Comparison of ENCODE assay signal across 9 cellular contexts in genomic region chr9:128917151-128917849, GRCh38. TPM values are rescaled to one million over a fixed set of nuclear protein-coding genes. Genes with fewer than 3 reads are reported as not detected.
DNase-seq lines count a peak whose midpoint lies in the region; ATAC-seq and TF ChIP-seq lines count a peak whose summit lies in the region.
"Had no signal": no experiment of that assay in that cellular context is flagged by ENCODE, and none has a peak within 500 bp of the region (broad histone marks: within the 10 kb centered on the region; RNA-seq: fewer than 3 reads in every experiment).

No MANE protein-coding gene starts in this region.

- H3K4me3 Mint-ChIP-seq in activated naive CD8-positive, alpha-beta T cell treated with anti-CD3 and anti-CD28 coated beads for 36 hours, result no peak overlapping the region

- ATAC-seq in HG02642 (IDR thresholded peaks at IDR 0.05; ENCODE audit: poor library complexity, unreplicated experiment) (no peak), HG03159 (IDR thresholded peaks at IDR 0.05; ENCODE audit: unreplicated experiment) (no peak)

- no peaks in the 10 kb centered on the region for H3K27me3 ChIP-seq in A673 (replicated peaks; ENCODE audit: insufficient read depth, low read depth, low read length, poor library complexity)

- BruUV-seq in A673 (replicated peaks; lab: Mats Ljungman, UMichigan), result TSS peak; percentile 34

- POLR2A ChIA-PET in A673 (lab: Charles Lee; ENCODE audit: low non-redundant PET), result no interaction called here
- POLR2A ChIA-PET in RWPE1 (lab: Yijun Ruan, JAX; ENCODE audit: low non-redundant PET), result no interaction called here

- H3K36me3 ChIP-seq in A673 (ENCODE audit: insufficient read depth, low read length, poor library complexity, severe bottlenecking), result peaks cover 19% of the 10 kb centered on the region

- intact Hi-C loops in A673 (cut with micrococcal nuclease; ENCODE audit: unreplicated experiment), result no loop called here

- H3K27ac ChIP-seq in A673 (ENCODE audit: low read depth, low read length, poor library complexity, severe bottlenecking) (peak overlapping the region; percentile 30), RWPE1 (peak overlapping the region; percentile 99)

- TF ChIP-seq CTCF in A673 (conservative IDR thresholded peaks at IDR 0.05; ENCODE audit: low read depth, low read length) (no peak), RWPE1 (conservative IDR thresholded peaks at IDR 0.05; ENCODE audit: low read depth) (no peak), fibroblast of the aortic adventitia (IDR thresholded peaks at IDR 0.05; ENCODE audit: insufficient read depth, low read length) (no peak)

- H3K9me3 Mint-ChIP-seq in activated naive CD8-positive, alpha-beta T cell treated with anti-CD3 and anti-CD28 coated beads for 36 hours, result no peaks in the 10 kb centered on the region

- peaks cover 25% of the 10 kb centered on the region for H3K4me1 Mint-ChIP-seq in activated naive CD8-positive, alpha-beta T cell treated with anti-CD3 and anti-CD28 coated beads for 36 hours

- no peaks in the 10 kb centered on the region for H3K27me3 Mint-ChIP-seq in activated naive CD8-positive, alpha-beta T cell treated with anti-CD3 and anti-CD28 coated beads for 36 hours

- H3K36me3 Mint-ChIP-seq in activated naive CD8-positive, alpha-beta T cell treated with anti-CD3 and anti-CD28 coated beads for 36 hours, result peaks cover 7% of the 10 kb centered on the region

- no peak overlapping the region for H3K4me3 ChIP-seq in A673 (ENCODE audit: low read depth, low read length, poor library complexity, severe bottlenecking)
- no peak overlapping the region for H3K4me3 ChIP-seq in fibroblast of the aortic adventitia (ENCODE audit: low read depth, low read length)

- CTCF ChIA-PET in A673 (lab: Charles Lee), result interaction anchor here (0.7 kb wide), 1 partner anchor 194 kb away, joined by 3 read pairs; the partner anchor contains the start of gene PTPA
- CTCF ChIA-PET in RWPE1 (lab: Yijun Ruan, JAX), result no interaction called here

- DNase-seq in A673 (ENCODE audit: low spot score) (no peak), RWPE1 (ENCODE audit: low spot score) (peak; percentile 52), fibroblast of the aortic adventitia (ENCODE audit: low read depth) (peak; percentile 92), nucleus accumbens (lab: John Stamatoyannopoulos, UW) (peak in 44 of 56 donors; percentile 23 to 83 (median 52)), NCI-H1048 (lab: John Stamatoyannopoulos, UW) (no peak)
- no peak for DNase-seq in activated naive CD8-positive, alpha-beta T cell treated with anti-CD3 and anti-CD28 coated beads for 36 hours
- DNase-seq: NCI-H524 treated with DMSO at 0.1 percent for 48 hours had no signal

- H3K27ac Mint-ChIP-seq in activated naive CD8-positive, alpha-beta T cell treated with anti-CD3 and anti-CD28 coated beads for 36 hours, result no peak overlapping the region

- peaks cover 25% of the 10 kb centered on the region for H3K4me1 ChIP-seq in A673 (ENCODE audit: insufficient read depth, low read length, poor library complexity, severe bottlenecking)

- H3K9me3 ChIP-seq in A673 (ENCODE audit: low read depth, low read length, poor library complexity, severe bottlenecking), result no peaks in the 10 kb centered on the region

RNA-seq across cellular contexts. Expression of gene PHYHD1, which starts 3.5 kb away (rescaled TPM):
- total RNA-seq in A673 (2021) (6.3 and 8.0 TPM in 2 replicates), fibroblast of the aortic adventitia (ENCODE audit: low replicate concordance) (8.5 and 13.1 TPM in 2 replicates)
- under 1 TPM; 0.49 to 0.52 TPM for total RNA-seq in activated naive CD8-positive, alpha-beta T cell treated with anti-CD3 and anti-CD28 coated beads for 36 hours

RNA-seq across cellular contexts. Expression of gene DOLK, which starts 30.1 kb away (rescaled TPM):
- total RNA-seq in A673 (2021) (20.6 and 23.2 TPM in 2 replicates), fibroblast of the aortic adventitia (ENCODE audit: low replicate concordance) (17.6 and 27.4 TPM in 2 replicates)
- total RNA-seq in activated naive CD8-positive, alpha-beta T cell treated with anti-CD3 and anti-CD28 coated beads for 36 hours, result 10 to 100 TPM; 10.1 to 11.3 TPM

RNA-seq across cellular contexts. Expression of gene NUP188, which starts 30.2 kb away (rescaled TPM):
- total RNA-seq in A673 (2021) (147 and 170 TPM in 2 replicates), fibroblast of the aortic adventitia (ENCODE audit: low replicate concordance) (37.0 and 69.1 TPM in 2 replicates)
- 100 to 1,000 TPM; 128 to 130 TPM for total RNA-seq in activated naive CD8-positive, alpha-beta T cell treated with anti-CD3 and anti-CD28 coated beads for 36 hours

RNA-seq across cellular contexts. Expression of gene LRRC8A, which starts 35.4 kb away (rescaled TPM):
- total RNA-seq in A673 (2021) (53.6 and 56.8 TPM in 2 replicates), fibroblast of the aortic adventitia (ENCODE audit: low replicate concordance) (19.6 and 50.6 TPM in 2 replicates)
- 10 to 100 TPM; 19.9 to 20.3 TPM for total RNA-seq in activated naive CD8-positive, alpha-beta T cell treated with anti-CD3 and anti-CD28 coated beads for 36 hours

RNA-seq across cellular contexts. Expression of gene KYAT1, which starts 35.5 kb away (rescaled TPM):
- total RNA-seq in A673 (2021), result 17.9 and 20.1 TPM in 2 replicates
- 5.3 and 6.8 TPM in 2 replicates for total RNA-seq in fibroblast of the aortic adventitia (ENCODE audit: low replicate concordance)
- total RNA-seq in activated naive CD8-positive, alpha-beta T cell treated with anti-CD3 and anti-CD28 coated beads for 36 hours, result 1 to 10 TPM; 7.4 to 9.4 TPM

Comparison
In these comparisons a context has a peak if more than half of its experiments do, and no peak if none do; other contexts are left out.
1. DNase-seq: peak in RWPE1 (single experiment), fibroblast of the aortic adventitia (single experiment) and nucleus accumbens (44 of 56); none in A673 (single experiment), activated naive CD8-positive, alpha-beta T cell treated with anti-CD3 and anti-CD28 coated beads for 36 hours (single experiment) and NCI-H1048 (single experiment).